ENCODE assay signal across 22 cellular contexts in genomic region chr1:14844359-14844758, GRCh38.
DNase-seq lines count a peak whose midpoint lies in the region; FAIRE-seq and TF ChIP-seq lines count a peak whose summit lies in the region.
"Had no signal": no experiment of that assay in that cellular context is flagged by ENCODE, and none has a peak within 500 bp of the region (broad histone marks: within the 10 kb centered on the region; RNA-seq: fewer than 3 reads in every experiment).

No MANE protein-coding gene starts in this region.

- H3K27ac Mint-ChIP-seq in activated T-helper 1 cell treated with anti-CD3 and anti-CD28 coated beads, Interleukin-12 subunit alpha, Interleukin-12 subunit beta, Interleukin-2, Interleukin-4 antibody, amounts not matched to agents 30 ng/mL and 10 ng/mL and 1 ng/mL, durations not matched to agents 14 hours and 24 hours and 36 hours = no peak overlapping the region
- H3K27ac Mint-ChIP-seq: B cell; CD4-positive, CD25-positive, alpha-beta regulatory T cell; CD8-positive, alpha-beta T cell; HFFc6 had no signal

- DNase-seq in DMS 273 (lab: John Stamatoyannopoulos, UW; ENCODE audit: unreplicated experiment) (peak; percentile 12), DMS 273 treated with DMSO at 0.1 percent for 48 hours (lab: John Stamatoyannopoulos, UW) (no peak), bronchial epithelial cell (ENCODE audit: low read depth) (no peak), iris pigment epithelial cell (ENCODE audit: low read depth) (peak; percentile 61), NCI-H146 (lab: John Stamatoyannopoulos, UW) (no peak)
- DNase-seq in activated T-helper 1 cell treated with anti-CD3 and anti-CD28 coated beads, Interleukin-12 subunit alpha, Interleukin-12 subunit beta, Interleukin-2, Interleukin-4 antibody, amounts not matched to agents 30 ng/mL and 10 ng/mL and 1 ng/mL, durations not matched to agents 14 hours and 24 hours and 36 hours (ENCODE audit: low spot score) = no peak
- no peak for DNase-seq in activated CD4-positive, CD25-positive, alpha-beta regulatory T cell (lab: John Stamatoyannopoulos, UW)
- DNase-seq: Caco-2; CD4-positive, CD25-positive, alpha-beta regulatory T cell; CD8-positive, alpha-beta T cell; DMS53; DMS79 treated with DMSO at 0.1 percent for 48 hours; GF-D8; GOT3; HFFc6 had no signal

- no peaks in the 10 kb centered on the region for H3K4me1 Mint-ChIP-seq in activated T-helper 1 cell treated with anti-CD3 and anti-CD28 coated beads, Interleukin-12 subunit alpha, Interleukin-12 subunit beta, Interleukin-2, Interleukin-4 antibody, amounts not matched to agents 30 ng/mL and 10 ng/mL and 1 ng/mL, durations not matched to agents 14 hours and 24 hours and 36 hours (ENCODE audit: low read depth)
- H3K4me1 Mint-ChIP-seq: B cell; CD4-positive, CD25-positive, alpha-beta regulatory T cell had no signal

- H3K9me3 Mint-ChIP-seq in activated T-helper 1 cell treated with anti-CD3 and anti-CD28 coated beads, Interleukin-12 subunit alpha, Interleukin-12 subunit beta, Interleukin-2, Interleukin-4 antibody, amounts not matched to agents 30 ng/mL and 10 ng/mL and 1 ng/mL, durations not matched to agents 14 hours and 24 hours and 36 hours = peaks cover 25% of the 10 kb centered on the region

- intact Hi-C loops in activated T-helper 1 cell treated with anti-CD3 and anti-CD28 coated beads, Interleukin-12 subunit alpha, Interleukin-12 subunit beta, Interleukin-2, Interleukin-4 antibody, amounts not matched to agents 30 ng/mL and 10 ng/mL and 1 ng/mL, durations not matched to agents 14 hours and 24 hours and 36 hours (cut with micrococcal nuclease) = no loop called here

- no peaks in the 10 kb centered on the region for H3K36me3 ChIP-seq in bronchial epithelial cell (ENCODE audit: control insufficient read depth, insufficient read depth, low read length)
- H3K36me3 ChIP-seq: BLaER1, HAP-1 had no signal

- no peaks in the 10 kb centered on the region for H3K36me3 Mint-ChIP-seq in activated T-helper 1 cell treated with anti-CD3 and anti-CD28 coated beads, Interleukin-12 subunit alpha, Interleukin-12 subunit beta, Interleukin-2, Interleukin-4 antibody, amounts not matched to agents 30 ng/mL and 10 ng/mL and 1 ng/mL, durations not matched to agents 14 hours and 24 hours and 36 hours (ENCODE audit: low read depth)
- H3K36me3 Mint-ChIP-seq: CD4-positive, CD25-positive, alpha-beta regulatory T cell; CD8-positive, alpha-beta T cell had no signal

- H3K27me3 Mint-ChIP-seq in activated T-helper 1 cell treated with anti-CD3 and anti-CD28 coated beads, Interleukin-12 subunit alpha, Interleukin-12 subunit beta, Interleukin-2, Interleukin-4 antibody, amounts not matched to agents 30 ng/mL and 10 ng/mL and 1 ng/mL, durations not matched to agents 14 hours and 24 hours and 36 hours (ENCODE audit: insufficient read depth) = peaks cover 2% of the 10 kb centered on the region

- H3K4me3 Mint-ChIP-seq in activated T-helper 1 cell treated with anti-CD3 and anti-CD28 coated beads, Interleukin-12 subunit alpha, Interleukin-12 subunit beta, Interleukin-2, Interleukin-4 antibody, amounts not matched to agents 30 ng/mL and 10 ng/mL and 1 ng/mL, durations not matched to agents 14 hours and 24 hours and 36 hours = no peak overlapping the region
- H3K4me3 Mint-ChIP-seq: B cell; CD4-positive, CD25-positive, alpha-beta regulatory T cell; CD8-positive, alpha-beta T cell; HFFc6 had no signal

- FAIRE-seq in bronchial epithelial cell (lab: Jason Lieb, UNC) = peak; percentile 60
- FAIRE-seq: A204.1, GM12891, GM18507, H54 had no signal

- H3K4me3 ChIP-seq in bronchial epithelial cell (ENCODE audit: low read depth, low read length) = no peak overlapping the region
- H3K4me3 ChIP-seq: BLaER1, HAP-1 had no signal

- no peaks in the 10 kb centered on the region for H3K27me3 ChIP-seq in bronchial epithelial cell (ENCODE audit: control insufficient read depth, insufficient read depth, low read length)
- H3K27me3 ChIP-seq: BLaER1 had no signal

- TF ChIP-seq CTCF in bronchial epithelial cell (IDR thresholded peaks at IDR 0.05; ENCODE audit: insufficient read depth, low read length, severe bottlenecking) = no peak

Comparison
In these comparisons a context has a peak if more than half of its experiments do, and no peak if none do; other contexts are left out.
1. DNase-seq: peak in DMS 273 (single experiment) and iris pigment epithelial cell (single experiment); none in DMS 273 treated with DMSO at 0.1 percent for 48 hours (single experiment), bronchial epithelial cell (single experiment), activated T-helper 1 cell treated with anti-CD3 and anti-CD28 coated beads, Interleukin-12 subunit alpha, Interleukin-12 subunit beta, Interleukin-2, Interleukin-4 antibody, amounts not matched to agents 30 ng/mL and 10 ng/mL and 1 ng/mL, durations not matched to agents 14 hours and 24 hours and 36 hours (single experiment), NCI-H146 (single experiment) and activated CD4-positive, CD25-positive, alpha-beta regulatory T cell (0 of 4).